ENCODE assay signal across 30 cellular contexts in the genomic region with DNA sequence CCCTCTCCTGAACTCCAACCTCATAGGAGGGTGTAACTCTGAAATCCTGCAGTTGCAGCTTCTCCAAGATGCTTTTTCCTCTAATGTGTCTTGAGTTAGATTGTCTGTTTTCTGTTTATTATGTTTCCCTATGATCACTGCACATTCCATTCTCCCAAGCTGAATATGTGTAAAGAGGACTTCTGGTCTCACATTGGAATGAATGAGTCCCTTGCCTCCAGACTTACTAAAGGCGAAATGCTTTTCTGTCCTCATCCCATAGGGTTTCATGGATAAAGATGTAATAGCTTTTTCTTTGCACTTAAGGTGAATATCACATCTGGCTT. TPM values are rescaled to one million over a fixed set of nuclear protein-coding genes. Genes with fewer than 3 reads are reported as not detected.
DNase-seq lines count a peak whose midpoint lies in the region; ATAC-seq and TF ChIP-seq lines count a peak whose summit lies in the region.
"Had no signal": no experiment of that assay in that cellular context is flagged by ENCODE, and none has a peak within 500 bp of the region (broad histone marks: within the 10 kb centered on the region; RNA-seq: fewer than 3 reads in every experiment).

No MANE protein-coding gene starts in this region.

- DNase-seq in right atrium auricular region (ENCODE audit: low spot score) (no peak), left ventricle myocardium superior (no peak), mammary epithelial cell (no peak), testis (no peak), NCI-H187 treated with DMSO at 0.1 percent for 48 hours (lab: John Stamatoyannopoulos, UW) (no peak), cerebellar cortex (ENCODE audit: low spot score) (no peak)
- no peak for DNase-seq in activated CD4-positive, CD25-positive, alpha-beta regulatory T cell (lab: John Stamatoyannopoulos, UW)
- DNase-seq: activated CD4-positive, alpha-beta T cell treated with anti-CD3 and anti-CD28 coated beads, Interleukin-2, amount 10 ng/mL, durations not matched to agents 24 days and 14 days; activated CD8-positive, alpha-beta memory T cell treated with anti-CD3 and anti-CD28 coated beads, Interleukin-2, amount 10 ng/mL, durations not matched to agents 7 days and 5 days; activated naive CD4-positive, alpha-beta T cell treated with Interleukin-2 at 50 U/mL for 16 hours; activated T-cell treated with anti-CD3 and anti-CD28 coated beads, Interleukin-2, amount 50 U/mL, for 48 hours; BE2C; DMS53; lower lobe of right lung; NCI-H1092; NCI-H187; NCI-H524 treated with DMSO at 0.1 percent for 48 hours; NK-92 treated with Interleukin-12 subunit alpha and Interleukin-12 subunit beta, amount 100 ng/mL, for 24 hours; SHP77 treated with DMSO at 0.1 percent for 48 hours; stimulated activated CD8-positive, alpha-beta memory T cell treated with anti-CD3 and anti-CD28 coated beads, Interleukin-4, amount 100 ng/mL, for 48 hours; SW 1271; T1000; upper lobe of left lung; WERI-Rb-1 had no signal

- TF ChIP-seq POLR2A in testis (IDR thresholded peaks at IDR 0.05), result no peak

- H4K20me1 ChIP-seq in mammary epithelial cell (ENCODE audit: insufficient read depth, low read length), result no peaks in the 10 kb centered on the region

- H3K27me3 ChIP-seq in right atrium auricular region (no peaks in the 10 kb centered on the region), mammary epithelial cell (ENCODE audit: insufficient read depth, low read length) (no peaks in the 10 kb centered on the region), neutrophil (no peaks in the 10 kb centered on the region), testis (no peaks in the 10 kb centered on the region)
- H3K27me3 ChIP-seq: BE2C, cardiac muscle cell, stomach, upper lobe of left lung had no signal

- H3K79me2 ChIP-seq in mammary epithelial cell (ENCODE audit: insufficient read depth, low read length), result peaks cover 6% of the 10 kb centered on the region

- no peak overlapping the region for H3K4me3 ChIP-seq in right atrium auricular region
- H3K4me3 ChIP-seq in mammary epithelial cell (replicated peaks in 1 of 3; ENCODE audit: insufficient read depth in 1 of 3, low read depth in 2 of 3, low read length in 3 of 3), result no peak overlapping the region
- H3K4me3 ChIP-seq in neutrophil (ENCODE audit: low read depth in 1 of 2, low read length in 1 of 2), result peak overlapping the region in 1 of 2 experiments; percentile 10
- no peak overlapping the region for H3K4me3 ChIP-seq in testis
- H3K4me3 ChIP-seq: cardiac muscle cell, lower lobe of right lung, PC-9, skin epidermis, stomach, upper lobe of left lung had no signal

- no peak for TF ChIP-seq CTCF in right atrium auricular region (IDR thresholded peaks at IDR 0.05)
- no peak for TF ChIP-seq CTCF in mammary epithelial cell (conservative IDR thresholded peaks at IDR 0.05 in 1 of 2, IDR thresholded peaks at IDR 0.05 in 1 of 2; ENCODE audit: extremely low read depth in 1 of 2, insufficient read depth in 1 of 2, low read depth in 1 of 2, low read length in 2 of 2)
- TF ChIP-seq CTCF in neutrophil (IDR thresholded peaks at IDR 0.05), result no peak
- TF ChIP-seq CTCF in testis (IDR thresholded peaks at IDR 0.05), result no peak

- dilution Hi-C loops in mammary epithelial cell (cut with HindIII; ENCODE audit: low sequenced_read_pairs), result no loop called here

- no peaks in the 10 kb centered on the region for H3K9me3 ChIP-seq in right atrium auricular region
- H3K9me3 ChIP-seq in mammary epithelial cell (replicated peaks; ENCODE audit: insufficient read depth, low read length), result no peaks in the 10 kb centered on the region
- H3K9me3 ChIP-seq in neutrophil, result no peaks in the 10 kb centered on the region
- H3K9me3 ChIP-seq in testis, result no peaks in the 10 kb centered on the region
- H3K9me3 ChIP-seq: BE2C, lower lobe of right lung, stomach, upper lobe of left lung had no signal

- H3K27ac ChIP-seq in right atrium auricular region (peak overlapping the region; percentile 68), mammary epithelial cell (ENCODE audit: insufficient read depth, low read depth, low read length) (peak overlapping the region; percentile 92), neutrophil (peak overlapping the region; percentile 97), testis (peak overlapping the region; percentile 29 to 50)
- H3K27ac ChIP-seq: cardiac muscle cell, lower lobe of right lung, WERI-Rb-1 had no signal

- CTCF ChIA-PET in mammary epithelial cell (lab: Charles Lee; ENCODE audit: low non-redundant PET), result no interaction called here

- H3K4me1 ChIP-seq in right atrium auricular region, result peaks cover 0 to 19% of the 10 kb centered on the region in 2 donors
- peaks cover 27% of the 10 kb centered on the region for H3K4me1 ChIP-seq in mammary epithelial cell (ENCODE audit: insufficient read depth, low read length)
- H3K4me1 ChIP-seq in neutrophil (ENCODE audit: control insufficient read depth in 1 of 2, insufficient read depth in 1 of 2, low read depth in 1 of 2, low read length in 1 of 2), result peaks cover 74 to 77% of the 10 kb centered on the region in 2 experiments
- H3K4me1 ChIP-seq in testis, result peaks cover 10% of the 10 kb centered on the region
- H3K4me1 ChIP-seq: BE2C had no signal

- BruUV-seq in mammary epithelial cell (replicated peaks; lab: Mats Ljungman, UMichigan), result no TSS peak

- ATAC-seq in left ventricle myocardium superior, result no peak
- ATAC-seq: activated CD8-positive, alpha-beta memory T cell treated with anti-CD3 and anti-CD28 coated beads, Interleukin-2, amount 10 ng/mL, durations not matched to agents 7 days and 5 days; lower lobe of right lung had no signal

- peak overlapping the region; percentile 17 for H3K9ac ChIP-seq in mammary epithelial cell (ENCODE audit: insufficient read depth, low read length)

- intact Hi-C loops in left ventricle myocardium superior (cut with micrococcal nuclease), result no loop called here
- intact Hi-C loops in mammary epithelial cell (cut with micrococcal nuclease), result no loop called here
- intact Hi-C loops in testis (cut with DNase I; ENCODE audit: low total_unique reads), result no loop called here

- H3K4me2 ChIP-seq in mammary epithelial cell (ENCODE audit: insufficient read depth, low read depth, low read length), result peak overlapping the region; percentile 1
- H3K4me2 ChIP-seq: PC-9 had no signal

- H2AFZ ChIP-seq in mammary epithelial cell (ENCODE audit: low read depth, low read length), result no peak overlapping the region
- H2AFZ ChIP-seq: PC-9 had no signal

- H3K36me3 ChIP-seq in right atrium auricular region, result peaks cover 30% of the 10 kb centered on the region
- H3K36me3 ChIP-seq in mammary epithelial cell (ENCODE audit: insufficient read depth, low read length), result peaks cover 26% of the 10 kb centered on the region
- peaks cover 19% of the 10 kb centered on the region for H3K36me3 ChIP-seq in neutrophil
- no peaks in the 10 kb centered on the region for H3K36me3 ChIP-seq in testis (ENCODE audit: low read depth, missing control alignments)

- 93% methylated on average over 1 of the region's 1 CpG for WGBS in mammary epithelial cell (ENCODE audit: low coverage, missing lambda C conversion rate)
- WGBS in testis, 2 donors, result 92 to 100% methylated on average over 1 of the region's 1 CpG

- in situ Hi-C loops in mammary epithelial cell (cut with MboI; ENCODE audit: low sequenced_read_pairs in 2 of 2), result no loop called here

RNA-seq across cellular contexts. Expression of a gene that starts 35.5 kb away (rescaled TPM):
- 10 to 100 TPM; 17.2 to 23.4 TPM for total RNA-seq in right atrium auricular region
- total RNA-seq in left ventricle myocardium superior, result 7.9 TPM
- 10 to 100 TPM in 1 of 2 donors, under 1 TPM in 1; 0.16 to 14.5 TPM for total RNA-seq in mammary epithelial cell
- 0.40 TPM for polyA plus RNA-seq in mammary epithelial cell
- polyA minus RNA-seq in mammary epithelial cell, result not detected
- 10 to 100 TPM; 37.2 to 62.8 TPM for total RNA-seq in testis
- 30.2 TPM for polyA plus RNA-seq in testis (ENCODE audit: insufficient read depth, low read depth, low replicate concordance)
- total RNA-seq: activated CD8-positive, alpha-beta memory T cell treated with anti-CD3 and anti-CD28 coated beads, Interleukin-2, amount 10 ng/mL, durations not matched to agents 7 days and 5 days had no signal
- polyA plus RNA-seq: neural cell had no signal

RNA-seq across cellular contexts. Expression of a gene that starts 35.8 kb away (rescaled TPM):
- total RNA-seq in right atrium auricular region, result 1 to 10 TPM; 8.2 to 9.9 TPM
- 4.6 TPM for total RNA-seq in left ventricle myocardium superior
- total RNA-seq in mammary epithelial cell, result 10 to 100 TPM; 31.3 to 47.3 TPM
- polyA plus RNA-seq in mammary epithelial cell, result 34.2 TPM
- polyA minus RNA-seq in mammary epithelial cell, result 96.9 TPM
- total RNA-seq in testis, result 10 to 100 TPM; 86.0 to 96.9 TPM
- 141 TPM for polyA plus RNA-seq in testis (ENCODE audit: insufficient read depth, low read depth, low replicate concordance)

Comparison
In these comparisons a context has a peak if more than half of its experiments do, and no peak if none do; other contexts are left out.
1. H3K27ac ChIP-seq: peak in every context shown above with its lines; median percentile 97 in neutrophil; 92 in mammary epithelial cell; 68 in right atrium auricular region; 40 in testis.